12 cellular contexts compared by ENCODE assay signal in genomic region chr5:112979723-112980122, GRCh38. TPM values are rescaled to one million over a fixed set of nuclear protein-coding genes. Genes with fewer than 3 reads are reported as not detected.
A peak's percentile ranks its signal among the peaks of the same experiment; 100 is the strongest.
DNase-seq lines count a peak whose midpoint lies in the region; ATAC-seq and TF ChIP-seq lines count a peak whose summit lies in the region.
"Had no signal": no experiment of that assay in that cellular context is flagged by ENCODE, and none has a peak within 500 bp of the region (broad histone marks: within the 10 kb centered on the region; RNA-seq: fewer than 3 reads in every experiment).

No MANE protein-coding gene starts in this region.

- peaks cover 32% of the 10 kb centered on the region for H3K36me3 Mint-ChIP-seq in stimulated activated naive CD8-positive, alpha-beta T cell treated with anti-CD3 and anti-CD28 coated beads, Interleukin-15, Interleukin-2, amounts not matched to agents 100 ng/mL and 50 ng/mL, for 24 hours (ENCODE audit: low read depth)
- H3K36me3 Mint-ChIP-seq in activated CD8-positive, alpha-beta T cell treated with anti-CD3 and anti-CD28 coated beads, Interleukin-2, amount 10 ng/mL, durations not matched to agents 7 days and 5 days (ENCODE audit: low read depth), result peaks cover 41% of the 10 kb centered on the region

- 0 out of 2 replicates have a peak, but pooled peaks cover 4% of the 10 kb centered on the region for H4K20me1 ChIP-seq in MM.1S (ENCODE audit: insufficient read depth, low read length)

- no peaks in the 10 kb centered on the region for H3K9me3 Mint-ChIP-seq in stimulated activated naive CD8-positive, alpha-beta T cell treated with anti-CD3 and anti-CD28 coated beads, Interleukin-15, Interleukin-2, amounts not matched to agents 100 ng/mL and 50 ng/mL, for 24 hours
- H3K9me3 Mint-ChIP-seq in activated CD8-positive, alpha-beta T cell treated with anti-CD3 and anti-CD28 coated beads, Interleukin-2, amount 10 ng/mL, durations not matched to agents 7 days and 5 days (ENCODE audit: insufficient read depth), result no peaks in the 10 kb centered on the region

- ATAC-seq in stimulated activated naive CD8-positive, alpha-beta T cell treated with anti-CD3 and anti-CD28 coated beads, Interleukin-15, Interleukin-2, amounts not matched to agents 100 U/mL and 50 U/mL, for 24 hours, result no peak
- ATAC-seq in activated CD8-positive, alpha-beta T cell treated with anti-CD3 and anti-CD28 coated beads, Interleukin-2, amount 10 ng/mL, durations not matched to agents 7 days and 5 days, result no peak
- ATAC-seq: heart right ventricle had no signal

- H3K4me3 Mint-ChIP-seq in stimulated activated naive CD8-positive, alpha-beta T cell treated with anti-CD3 and anti-CD28 coated beads, Interleukin-15, Interleukin-2, amounts not matched to agents 100 ng/mL and 50 ng/mL, for 24 hours, result peak overlapping the region; percentile 78
- peak overlapping the region; percentile 70 for H3K4me3 Mint-ChIP-seq in activated CD8-positive, alpha-beta T cell treated with anti-CD3 and anti-CD28 coated beads, Interleukin-2, amount 10 ng/mL, durations not matched to agents 7 days and 5 days

- H3K9me3 ChIP-seq in iPS-15b (ENCODE audit: control insufficient read depth, insufficient read depth, low read length) (no peaks in the 10 kb centered on the region), MM.1S (replicated peaks; ENCODE audit: insufficient read depth, low read length) (no peaks in the 10 kb centered on the region)
- H3K9me3 ChIP-seq: heart right ventricle had no signal

- peaks cover 77% of the 10 kb centered on the region for H3K4me1 Mint-ChIP-seq in stimulated activated naive CD8-positive, alpha-beta T cell treated with anti-CD3 and anti-CD28 coated beads, Interleukin-15, Interleukin-2, amounts not matched to agents 100 ng/mL and 50 ng/mL, for 24 hours (ENCODE audit: low read depth)
- peaks cover 60% of the 10 kb centered on the region for H3K4me1 Mint-ChIP-seq in activated CD8-positive, alpha-beta T cell treated with anti-CD3 and anti-CD28 coated beads, Interleukin-2, amount 10 ng/mL, durations not matched to agents 7 days and 5 days (ENCODE audit: low read depth)

- peaks cover 8% of the 10 kb centered on the region; the same call in 1 of the 2 replicates for H3F3A ChIP-seq in MM.1S (ENCODE audit: insufficient read depth, low read length)

- peak overlapping the region; percentile 80 for H3K27ac Mint-ChIP-seq in stimulated activated naive CD8-positive, alpha-beta T cell treated with anti-CD3 and anti-CD28 coated beads, Interleukin-15, Interleukin-2, amounts not matched to agents 100 ng/mL and 50 ng/mL, for 24 hours
- peak overlapping the region; percentile 32 for H3K27ac Mint-ChIP-seq in activated CD8-positive, alpha-beta T cell treated with anti-CD3 and anti-CD28 coated beads, Interleukin-2, amount 10 ng/mL, durations not matched to agents 7 days and 5 days

- H3K4me3 ChIP-seq in iPS-15b (ENCODE audit: low read depth, low read length) (peak overlapping the region; percentile 7), MM.1S (ENCODE audit: low read length) (no peak overlapping the region)

- no peaks in the 10 kb centered on the region for H3K9me2 ChIP-seq in MM.1S (replicated peaks; ENCODE audit: insufficient read depth, low read length)

- H3K4me2 ChIP-seq in MM.1S (ENCODE audit: low read depth, low read length), result no peak overlapping the region

- H3K27ac ChIP-seq in MM.1S (ENCODE audit: low read length), result no peak overlapping the region

- peaks cover 81% of the 10 kb centered on the region for H3K79me2 ChIP-seq in MM.1S (ENCODE audit: low read length)

- no peak overlapping the region for H2AFZ ChIP-seq in MM.1S (ENCODE audit: low read length)

- CTCF ChIA-PET in activated CD8-positive, alpha-beta T cell treated with anti-CD3 and anti-CD28 coated beads, Interleukin-2, amount 10 ng/mL, durations not matched to agents 7 days and 5 days (lab: Charles Lee), result interaction anchor here (0.6 to 4.0 kb wide), 5 partner anchors 10 to 345 kb away, joined by 3 to 35 read pairs (median 5); partner anchors contain the start of gene REEP5

- POLR2A ChIA-PET in activated CD8-positive, alpha-beta T cell treated with anti-CD3 and anti-CD28 coated beads, Interleukin-2, amount 10 ng/mL, durations not matched to agents 7 days and 5 days (lab: Charles Lee), result no interaction called here

- H3K36me3 ChIP-seq in iPS-15b (ENCODE audit: control insufficient read depth, insufficient read depth, low read length) (no peaks in the 10 kb centered on the region), MM.1S (replicated peaks; ENCODE audit: insufficient read depth, low read length) (no peaks in the 10 kb centered on the region; the same call in 1 of the 2 replicates)

- H3K4me1 ChIP-seq in iPS-15b (ENCODE audit: control insufficient read depth, insufficient read depth, low read length) (peaks cover 30% of the 10 kb centered on the region), MM.1S (ENCODE audit: low read length) (peaks cover 17% of the 10 kb centered on the region)

- H3K9ac ChIP-seq in iPS-15b (ENCODE audit: low read depth, low read length) (no peak overlapping the region), MM.1S (ENCODE audit: low read length) (no peak overlapping the region)

- no peak for DNase-seq in stimulated activated naive CD8-positive, alpha-beta T cell treated with anti-CD3 and anti-CD28 coated beads, Interleukin-15, Interleukin-2, amounts not matched to agents 100 U/mL and 50 U/mL, for 24 hours
- DNase-seq in activated CD8-positive, alpha-beta T cell treated with anti-CD3 and anti-CD28 coated beads, Interleukin-2, amount 10 ng/mL, durations not matched to agents 7 days and 5 days, result no peak
- DNase-seq in foreskin melanocyte, result no peak
- DNase-seq in COLO829 (ENCODE audit: low spot score), result no peak
- DNase-seq in MM.1S, result no peak
- DNase-seq in activated CD4-positive, CD25-positive, alpha-beta regulatory T cell treated with anti-CD3 and anti-CD28 coated beads, Interleukin-2, amount 50 U/mL, for 72 hours, result no peak
- DNase-seq: activated CD8-positive, alpha-beta memory T cell treated with anti-CD3 and anti-CD28 coated beads, Interleukin-2, amount 50 U/mL, for 4 hours; heart right ventricle; NCI-H510A; substantia nigra had no signal

- no peak for TF ChIP-seq CTCF in MM.1S (IDR thresholded peaks at IDR 0.05; ENCODE audit: low read length)

- H3K27me3 Mint-ChIP-seq in stimulated activated naive CD8-positive, alpha-beta T cell treated with anti-CD3 and anti-CD28 coated beads, Interleukin-15, Interleukin-2, amounts not matched to agents 100 ng/mL and 50 ng/mL, for 24 hours, result no peaks in the 10 kb centered on the region
- H3K27me3 Mint-ChIP-seq in activated CD8-positive, alpha-beta T cell treated with anti-CD3 and anti-CD28 coated beads, Interleukin-2, amount 10 ng/mL, durations not matched to agents 7 days and 5 days (ENCODE audit: low read depth), result no peaks in the 10 kb centered on the region

- no peaks in the 10 kb centered on the region for H3K27me3 ChIP-seq in iPS-15b (ENCODE audit: control insufficient read depth, insufficient read depth, low read length)
- H3K27me3 ChIP-seq in MM.1S (replicated peaks; ENCODE audit: insufficient read depth, low read length), result no peaks in the 10 kb centered on the region
- H3K27me3 ChIP-seq: heart right ventricle had no signal

RNA-seq across cellular contexts. Expression of gene DCP2, which starts 3.1 kb away (rescaled TPM):
- 100 to 1,000 TPM; 119 to 128 TPM for total RNA-seq in activated CD8-positive, alpha-beta T cell treated with anti-CD3 and anti-CD28 coated beads, Interleukin-2, amount 10 ng/mL, durations not matched to agents 7 days and 5 days

RNA-seq across cellular contexts. Expression of gene REEP5, which starts 57.7 kb away (rescaled TPM):
- 10 to 100 TPM; 77.6 to 85.0 TPM for total RNA-seq in activated CD8-positive, alpha-beta T cell treated with anti-CD3 and anti-CD28 coated beads, Interleukin-2, amount 10 ng/mL, durations not matched to agents 7 days and 5 days
